Comparison of ENCODE assay signal across 10 cellular contexts in genomic region chr10:131350245-131350644, GRCh38. TPM values are rescaled to one million over a fixed set of nuclear protein-coding genes. Genes with fewer than 3 reads are reported as not detected.
"Had no signal": no experiment of that assay in that cellular context is flagged by ENCODE, and none has a peak within 500 bp of the region (broad histone marks: within the 10 kb centered on the region; RNA-seq: fewer than 3 reads in every experiment).

No MANE protein-coding gene starts in this region.

- FAIRE-seq: HTR-8/SVneo, K562 had no signal

- DNase-seq: GM23248, H9, HFFc6, IMR-90, KG1 had no signal

- H3K9ac ChIP-seq: GM23248 had no signal

- H3K9me3 Mint-ChIP-seq: H9 had no signal

- H3K4me3 Mint-ChIP-seq: HFFc6 had no signal

- H3K27ac Mint-ChIP-seq: HFFc6 had no signal

- ATAC-seq: HCT116, K562 had no signal

- H3K4me3 ChIP-seq: GM23248, K562 had no signal

- H2AFZ ChIP-seq: GM23248 had no signal

- H3K27ac ChIP-seq: GM23248 had no signal

RNA-seq across cellular contexts. Expression of gene TCERG1L, which starts 38.7 kb away (rescaled TPM):
- total RNA-seq: GM23248, H4, HT-29, IMR-90, K562 had no signal
- polyA plus RNA-seq: GM23248, IMR-90, K562 had no signal
